1 cellular context compared by ENCODE assay signal in the genomic region with DNA sequence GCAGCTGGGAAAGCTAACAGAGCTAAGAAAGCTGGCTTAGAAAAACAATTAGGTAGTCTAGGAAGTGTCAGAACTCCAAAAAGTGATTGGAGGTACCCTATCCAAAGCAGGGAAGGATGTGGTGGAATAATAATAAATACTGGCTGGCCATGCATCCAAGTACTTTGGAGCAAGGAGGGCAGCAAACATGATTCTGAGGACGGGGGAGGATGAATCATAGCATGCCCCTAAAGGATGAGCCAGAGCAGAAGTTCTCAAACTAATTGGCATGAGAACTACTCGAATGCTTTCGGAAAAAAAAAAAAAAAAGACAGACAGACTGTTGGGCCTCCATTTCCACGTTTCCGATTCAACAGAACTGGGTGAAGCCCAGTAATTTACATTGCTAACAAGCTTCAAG.
TF ChIP-seq lines count a peak whose summit lies in the region.

No MANE protein-coding gene starts in this region.

TF ChIP-seq in IMR-90, 13 proteins besides CTCF, POLR2A, EP300 and RAD21 (continued from another document):
- TF ChIP-seq USF2 (IDR thresholded peaks at IDR 0.05; ENCODE audit: low read depth, low read length): no peak
- TF ChIP-seq FOS (IDR thresholded peaks at IDR 0.05; ENCODE audit: low read depth, low read length): no peak
- no peak for TF ChIP-seq MXI1 (IDR thresholded peaks at IDR 0.05; ENCODE audit: borderline replicate concordance, low read depth, low read length)
- no peak for TF ChIP-seq CEBPB (IDR thresholded peaks at IDR 0.05; ENCODE audit: low read depth, low read length)
